ENCODE assay signal across 8 cellular contexts in the genomic region with DNA sequence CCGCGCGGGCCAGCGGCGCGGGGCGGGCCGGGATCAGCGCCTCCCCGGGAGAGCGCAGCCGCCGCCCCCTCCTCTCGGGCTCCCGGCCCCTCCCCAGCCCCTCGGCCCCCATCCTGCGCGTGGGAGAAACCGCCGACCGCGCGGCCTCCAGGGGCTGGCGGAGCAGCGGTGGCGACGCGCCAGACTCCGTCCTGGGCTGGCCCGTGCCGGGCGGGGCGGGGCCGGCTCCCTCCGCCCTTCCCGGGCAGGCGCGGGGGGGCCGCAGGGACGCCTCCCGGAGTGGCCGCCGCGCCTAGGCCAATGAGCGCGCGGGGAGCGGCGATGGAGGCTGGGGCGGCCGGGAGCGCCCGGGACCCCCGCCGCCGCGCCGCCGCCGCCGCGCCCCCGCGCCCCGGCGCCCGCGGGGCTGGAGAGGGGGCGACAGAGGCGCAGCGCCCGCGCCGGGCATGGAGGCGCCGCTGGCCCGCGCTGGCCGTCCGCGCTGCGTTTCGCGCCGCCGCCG. TPM values are rescaled to one million over a fixed set of nuclear protein-coding genes. Genes with fewer than 3 reads are reported as not detected.
DNase-seq lines count a peak whose midpoint lies in the region; ATAC-seq and TF ChIP-seq lines count a peak whose summit lies in the region.

No MANE protein-coding gene starts in this region.

- intact Hi-C loops in PC-9 (cut with micrococcal nuclease; ENCODE audit: unreplicated experiment): no loop called here
- intact Hi-C loops in esophagus squamous epithelium (cut with DNase I): no loop called here

- TF ChIP-seq CTCF in PC-9 (conservative IDR thresholded peaks at IDR 0.05) (no peak), esophagus squamous epithelium (IDR thresholded peaks at IDR 0.05) (no peak)

- CTCF ChIA-PET in PC-9 (lab: Charles Lee): interaction anchor here (1.5 kb wide), 1 partner anchor 44 kb away, joined by 3 read pairs; no protein-coding TSS in a partner anchor

- no CpG with 5 or more reads among the region's 87 CpGs for WGBS in esophagus squamous epithelium, 2 donors

- H3K9me2 ChIP-seq in PC-9 (ENCODE audit: insufficient read depth): no peaks in the 10 kb centered on the region

- no peaks in the 10 kb centered on the region for H3K79me2 ChIP-seq in PC-9 (ENCODE audit: low read depth)

- no peak for TF ChIP-seq POLR2A in esophagus squamous epithelium (IDR thresholded peaks at IDR 0.05)

- POLR2A ChIA-PET in PC-9 (lab: Charles Lee; ENCODE audit: unreplicated experiment): no interaction called here

- no peaks in the 10 kb centered on the region for H3K4me1 Mint-ChIP-seq in activated T-cell treated with anti-CD3 and anti-CD28 coated beads, Interleukin-2, amount 50 U/mL, for 4 hours (ENCODE audit: low read depth)

- no peaks in the 10 kb centered on the region for H3K9me3 ChIP-seq in PC-9 (ENCODE audit: insufficient read depth, low read depth)
- no peaks in the 10 kb centered on the region for H3K9me3 ChIP-seq in esophagus squamous epithelium
- H3K9me3 ChIP-seq in muscle layer of duodenum (ENCODE audit: control insufficient read depth in 1 of 2, low read length in 2 of 2): no peaks in the 10 kb centered on the region

- no peaks in the 10 kb centered on the region for H3K9me3 Mint-ChIP-seq in activated T-cell treated with anti-CD3 and anti-CD28 coated beads, Interleukin-2, amount 50 U/mL, for 4 hours

- H3F3A ChIP-seq in PC-9 (ENCODE audit: insufficient read depth, low read depth): no peaks in the 10 kb centered on the region

- no TSS peak for BruUV-seq in PC-9 (replicated peaks; lab: Mats Ljungman, UMichigan)

- peak overlapping the region; percentile 98 for H3K4me2 ChIP-seq in PC-9

- no peaks in the 10 kb centered on the region for H3K36me3 Mint-ChIP-seq in activated T-cell treated with anti-CD3 and anti-CD28 coated beads, Interleukin-2, amount 50 U/mL, for 4 hours (ENCODE audit: insufficient read depth)

- H3K4me3 ChIP-seq in PC-9: peak overlapping the region; percentile 84
- peak overlapping the region; percentile 38 to 78 (median 68) for H3K4me3 ChIP-seq in esophagus squamous epithelium
- H3K4me3 ChIP-seq in muscle layer of duodenum (ENCODE audit: low read depth in 1 of 2, low read length in 2 of 2): peak overlapping the region; percentile 63 to 77

- H3K4me3 Mint-ChIP-seq in activated T-cell treated with anti-CD3 and anti-CD28 coated beads, Interleukin-2, amount 50 U/mL, for 4 hours: no peak overlapping the region

- peak; percentile 29 to 47 for ATAC-seq in activated T-cell treated with anti-CD3 and anti-CD28 coated beads, Interleukin-2, amount 50 U/mL, for 4 hours
- no peak for ATAC-seq in HG03439 (IDR thresholded peaks at IDR 0.05; ENCODE audit: unreplicated experiment)

- H3K4me1 ChIP-seq in PC-9 (replicated peaks; ENCODE audit: insufficient read depth) (peaks cover 5% of the 10 kb centered on the region; the same call in 1 of the 2 replicates), esophagus squamous epithelium (peaks cover 13 to 36% (median 13%) of the 10 kb centered on the region in 3 donors), muscle layer of duodenum (ENCODE audit: control insufficient read depth in 1 of 2, insufficient read depth in 2 of 2, low read length in 2 of 2) (peaks cover 0 to 9% of the 10 kb centered on the region in 2 donors)

- H3K27ac ChIP-seq in PC-9 (no peak overlapping the region), esophagus squamous epithelium (peak overlapping the region; percentile 32 to 86 (median 74)), muscle layer of duodenum (ENCODE audit: low read length) (no peak overlapping the region)

- H3K27me3 ChIP-seq in PC-9 (ENCODE audit: insufficient read depth, low read depth) (peaks cover 71% of the 10 kb centered on the region), esophagus squamous epithelium (peaks cover 0 to 75% (median 0%) of the 10 kb centered on the region in 4 donors), muscle layer of duodenum (ENCODE audit: low read depth, low read length) (no peaks in the 10 kb centered on the region)

- H4K20me1 ChIP-seq in PC-9 (ENCODE audit: insufficient read depth): no peaks in the 10 kb centered on the region

- DNase-seq in activated T-cell treated with anti-CD3 and anti-CD28 coated beads, Interleukin-2, amount 50 U/mL, for 4 hours: no peak
- no peak for DNase-seq in activated T-cell treated with anti-CD3 and anti-CD28 coated beads, Interleukin-2, amount 50 U/mL, for 1 hour
- DNase-seq in PC-9 (peak in 1 of 2 experiments; percentile 39), esophagus squamous epithelium (lab: John Stamatoyannopoulos, UW) (no peak), amniotic stem cell (lab: John Stamatoyannopoulos, UW) (no peak), NCI-H446 treated with DMSO at 0.1 percent for 48 hours (lab: John Stamatoyannopoulos, UW) (no peak)

- peaks cover 53% of the 10 kb centered on the region for H3K27me3 Mint-ChIP-seq in activated T-cell treated with anti-CD3 and anti-CD28 coated beads, Interleukin-2, amount 50 U/mL, for 4 hours (ENCODE audit: low read depth)

- H3K36me3 ChIP-seq in PC-9 (ENCODE audit: low read depth) (no peaks in the 10 kb centered on the region), esophagus squamous epithelium (no peaks in the 10 kb centered on the region), muscle layer of duodenum (ENCODE audit: control insufficient read depth in 1 of 2, insufficient read depth in 2 of 2, low read length in 2 of 2) (no peaks in the 10 kb centered on the region)

- peak overlapping the region; percentile 95 for H2AFZ ChIP-seq in PC-9

RNA-seq across cellular contexts. Expression of a gene that starts 49.1 kb away (rescaled TPM):
- total RNA-seq in activated T-cell treated with anti-CD3 and anti-CD28 coated beads, Interleukin-2, amount 50 U/mL, for 4 hours: not detected
- total RNA-seq in PC-9 (2021) (3.5 and 4.5 TPM in 2 replicates), esophagus squamous epithelium (1 to 10 TPM in 3 of 4 donors, under 1 TPM in 1; 0.15 to 7.4 (median 2.3) TPM)

RNA-seq across cellular contexts. Expression of a gene that starts 56.2 kb away (rescaled TPM):
- total RNA-seq in activated T-cell treated with anti-CD3 and anti-CD28 coated beads, Interleukin-2, amount 50 U/mL, for 4 hours: 10 to 100 TPM; 13.9 to 15.8 (median 15.3) TPM
- total RNA-seq in PC-9 (2021) (23.0 and 28.7 TPM in 2 replicates), esophagus squamous epithelium (10 to 100 TPM in 2 of 4 donors, 1 to 10 TPM in 2; 8.1 to 18.1 (median 13.7) TPM)

Comparison
In these comparisons a context has a peak if more than half of its experiments do, and no peak if none do; other contexts are left out.
1. H3K27ac ChIP-seq: peak in esophagus squamous epithelium (4 of 4); none in PC-9 (single experiment) and muscle layer of duodenum (single experiment).
2. Peak in every context shown above with its lines, with median percentiles within 50 percentile points of each other: H3K4me3 ChIP-seq.